In genomic region chr13:98447881-98448641, GRCh38 we compare ENCODE assay signal across 8 cellular contexts.
DNase-seq lines count a peak whose midpoint lies in the region; ATAC-seq and TF ChIP-seq lines count a peak whose summit lies in the region.

No MANE protein-coding gene starts in this region.

- TF ChIP-seq CTCF in breast epithelium (IDR thresholded peaks at IDR 0.05) (peak; percentile 24 to 41 (median 26)), MCF 10A (IDR thresholded peaks at IDR 0.05; ENCODE audit: unreplicated experiment) (no peak), OCI-LY7 (conservative IDR thresholded peaks at IDR 0.05; ENCODE audit: low read length) (peak; percentile 80), endothelial cell (IDR thresholded peaks at IDR 0.05; ENCODE audit: unreplicated experiment) (peak; percentile 72), osteoblast (IDR thresholded peaks at IDR 0.05; ENCODE audit: extremely low read depth, low read depth, low read length) (peak; percentile 62)

- H4K20me1 ChIP-seq in OCI-LY7 (ENCODE audit: insufficient read depth, low read length) (no peaks in the 10 kb centered on the region), osteoblast (ENCODE audit: insufficient read depth, low read length) (no peaks in the 10 kb centered on the region)

- no peaks in the 10 kb centered on the region for H3K4me1 ChIP-seq in breast epithelium
- peaks cover 28% of the 10 kb centered on the region for H3K4me1 ChIP-seq in OCI-LY7 (ENCODE audit: insufficient read depth, low read length, poor library complexity, severe bottlenecking)
- peaks cover 36% of the 10 kb centered on the region for H3K4me1 ChIP-seq in osteoblast (ENCODE audit: insufficient read depth, low read length)

- H3K4me1 Mint-ChIP-seq in MCF 10A (ENCODE audit: insufficient read depth, unreplicated experiment) (peaks cover 19% of the 10 kb centered on the region), endothelial cell (ENCODE audit: unreplicated experiment) (peaks cover 32% of the 10 kb centered on the region)

- CTCF ChIA-PET in MCF 10A (lab: Yijun Ruan, JAX) (interaction anchor here (0.7 to 5.8 kb wide), 7 partner anchors 9 to 224 kb away, joined by 3 to 134 read pairs (median 3); no protein-coding TSS in a partner anchor), OCI-LY7 (lab: Charles Lee; ENCODE audit: unreplicated experiment) (interaction anchor here (0.6 to 0.7 kb wide), 2 partner anchors 40 to 87 kb away, joined by 3 read pairs; no protein-coding TSS in a partner anchor)

- no peaks in the 10 kb centered on the region for H3K9me2 ChIP-seq in OCI-LY7 (ENCODE audit: insufficient read depth, low read length)

- no peak overlapping the region for H3K4me3 ChIP-seq in breast epithelium
- H3K4me3 ChIP-seq in OCI-LY7 (ENCODE audit: low read depth, low read length, poor library complexity, severe bottlenecking) = no peak overlapping the region
- H3K4me3 ChIP-seq in osteoblast (ENCODE audit: insufficient read depth, low read length) = no peak overlapping the region

- H3K4me2 ChIP-seq in OCI-LY7 (ENCODE audit: low read length) (0 out of 2 replicates have a peak overlapping the region, but pooled peaks have one; percentile 13), osteoblast (ENCODE audit: insufficient read depth, low read length) (no peak overlapping the region)

- H2AFZ ChIP-seq in OCI-LY7 (ENCODE audit: low read length) = no peak overlapping the region
- H2AFZ ChIP-seq in osteoblast (ENCODE audit: low read length) = no peak overlapping the region

- no peak overlapping the region for H3K4me3 Mint-ChIP-seq in MCF 10A (ENCODE audit: unreplicated experiment)
- H3K4me3 Mint-ChIP-seq in endothelial cell (ENCODE audit: unreplicated experiment) = no peak overlapping the region

- DNase-seq in breast epithelium (ENCODE audit: low spot score in 2 of 2) (no peak), MCF 10A (ENCODE audit: unreplicated experiment) (no peak), OCI-LY7 (ENCODE audit: low spot score) (peak; percentile 70), endothelial cell (ENCODE audit: low spot score) (peak; percentile 72), osteoblast (ENCODE audit: insufficient read length, low spot score, missing footprints) (peak; percentile 66), NOMO-1 (lab: John Stamatoyannopoulos, UW; ENCODE audit: unreplicated experiment in 2 of 2) (no peak)

- BruUV-seq in MCF 10A (replicated peaks; lab: Mats Ljungman, UMichigan) (no TSS peak), OCI-LY7 (replicated peaks; lab: Mats Ljungman, UMichigan) (no TSS peak)

- no peaks in the 10 kb centered on the region for H3K27me3 Mint-ChIP-seq in MCF 10A (ENCODE audit: insufficient read depth, unreplicated experiment)
- peaks cover 25% of the 10 kb centered on the region for H3K27me3 Mint-ChIP-seq in endothelial cell (ENCODE audit: unreplicated experiment)

- ATAC-seq in HG03039 (IDR thresholded peaks at IDR 0.05; ENCODE audit: unreplicated experiment) (no peak), GM18858 (IDR thresholded peaks at IDR 0.05; ENCODE audit: unreplicated experiment) (no peak)

- intact Hi-C loops in breast epithelium (cut with DNase I; ENCODE audit: low total_unique reads) = loop anchor here (5.0 to 10.0 kb wide), 3 partner anchors 127 to 737 kb away; partner anchors contain the start of gene STK24
- intact Hi-C loops in MCF 10A (cut with micrococcal nuclease) = loop anchor here (10.0 kb wide), 1 partner anchor 397 kb away; no protein-coding TSS in a partner anchor
- intact Hi-C loops in OCI-LY7 (cut with micrococcal nuclease; ENCODE audit: unreplicated experiment) = loop anchor here (5.0 kb wide), 3 partner anchors 39 to 394 kb away; no protein-coding TSS in a partner anchor

- H3K27me3 ChIP-seq in breast epithelium = no peaks in the 10 kb centered on the region
- H3K27me3 ChIP-seq in osteoblast (ENCODE audit: insufficient read depth, low read length) = no peaks in the 10 kb centered on the region

- H3K36me3 Mint-ChIP-seq in MCF 10A (ENCODE audit: insufficient read depth, unreplicated experiment) (peaks cover 67% of the 10 kb centered on the region), endothelial cell (ENCODE audit: low read depth, unreplicated experiment) (peaks cover 47% of the 10 kb centered on the region)

- H3K27ac ChIP-seq in breast epithelium = no peak overlapping the region
- peak overlapping the region; percentile 25 for H3K27ac ChIP-seq in OCI-LY7 (ENCODE audit: low read depth, low read length, poor library complexity, severe bottlenecking)
- H3K27ac ChIP-seq in osteoblast (ENCODE audit: low read depth, low read length) = no peak overlapping the region

- H3K9me3 Mint-ChIP-seq in MCF 10A (ENCODE audit: unreplicated experiment) (no peaks in the 10 kb centered on the region), endothelial cell (ENCODE audit: unreplicated experiment) (no peaks in the 10 kb centered on the region)

- TF ChIP-seq POLR2A in breast epithelium (IDR thresholded peaks at IDR 0.05) = no peak

- H3K9me3 ChIP-seq in breast epithelium = no peaks in the 10 kb centered on the region
- no peaks in the 10 kb centered on the region for H3K9me3 ChIP-seq in OCI-LY7 (ENCODE audit: low read length)
- no peaks in the 10 kb centered on the region for H3K9me3 ChIP-seq in osteoblast (ENCODE audit: low read depth, low read length)

- no peaks in the 10 kb centered on the region for H3K79me2 ChIP-seq in OCI-LY7 (ENCODE audit: insufficient read depth, low read depth, low read length)
- H3K79me2 ChIP-seq in osteoblast (ENCODE audit: insufficient read depth, low read length) = peaks cover 9% of the 10 kb centered on the region

- POLR2A ChIA-PET in MCF 10A (lab: Yijun Ruan, JAX) = no interaction called here
- POLR2A ChIA-PET in OCI-LY7 (lab: Charles Lee) = no interaction called here

- H3K27ac Mint-ChIP-seq in MCF 10A (ENCODE audit: low read depth, unreplicated experiment) (no peak overlapping the region), endothelial cell (ENCODE audit: unreplicated experiment) (peak overlapping the region; percentile 39)

- H3K36me3 ChIP-seq in breast epithelium (no peaks in the 10 kb centered on the region), OCI-LY7 (ENCODE audit: insufficient read depth, low read length) (peaks cover 9% of the 10 kb centered on the region; the same call in 1 of the 2 replicates), osteoblast (ENCODE audit: insufficient read depth, low read length) (peaks cover 42% of the 10 kb centered on the region)

Comparison
In these comparisons a context has a peak if more than half of its experiments do, and no peak if none do; other contexts are left out.
1. DNase-seq: peak in OCI-LY7 (single experiment), endothelial cell (single experiment) and osteoblast (single experiment); none in breast epithelium (0 of 2), MCF 10A (single experiment) and NOMO-1 (0 of 2).